In the genomic region with DNA sequence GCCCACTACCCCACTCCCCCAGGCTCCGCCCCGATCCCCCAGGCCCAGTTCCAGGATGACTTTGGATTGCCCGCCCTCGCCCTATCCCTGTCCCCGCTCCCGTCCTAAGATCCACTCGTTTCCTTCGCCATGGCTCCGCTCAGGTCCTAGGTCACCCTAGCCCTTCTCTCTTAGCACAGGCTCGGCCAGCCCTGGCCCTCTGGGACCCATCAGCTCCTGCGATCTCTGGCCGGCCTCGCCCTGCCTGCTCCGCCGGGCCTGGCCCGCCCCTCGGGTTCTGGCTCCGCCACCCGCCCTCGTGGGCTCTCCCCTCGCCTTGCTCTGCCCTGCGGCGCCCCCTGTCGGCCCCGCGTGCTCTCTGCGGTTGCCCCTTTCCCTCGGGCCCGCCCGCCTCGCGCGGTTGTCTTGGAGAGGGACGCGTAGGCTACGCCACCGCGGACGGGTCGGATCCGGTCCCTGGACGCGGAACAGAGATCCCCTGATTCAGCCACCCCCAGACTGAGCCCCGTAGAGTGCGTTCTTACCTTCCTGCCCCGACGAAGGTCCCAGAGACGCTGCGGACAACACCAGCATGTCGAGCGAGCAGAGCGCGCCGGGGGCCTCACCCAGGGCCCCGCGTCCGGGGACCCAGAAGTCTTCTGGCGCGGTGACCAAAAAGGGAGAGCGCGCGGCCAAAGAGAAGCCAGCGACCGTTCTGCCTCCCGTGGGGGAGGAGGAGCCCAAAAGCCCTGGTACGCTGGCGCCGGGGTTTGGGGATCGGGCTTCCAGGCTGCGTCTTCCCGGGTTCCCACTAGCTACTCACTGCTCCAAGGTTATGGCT, we compare ENCODE assay signal across 8 cellular contexts. TPM values are rescaled to one million over a fixed set of nuclear protein-coding genes. Genes with fewer than 3 reads are reported as not detected.
DNase-seq lines count a peak whose midpoint lies in the region; ATAC-seq and TF ChIP-seq lines count a peak whose summit lies in the region.

TSS of gene LRRC71 (plus strand) at position 400 of the 820 bp plus-strand sequence. CDS start at position 572, 172 bp downstream.

- no peaks in the 10 kb centered on the region for H3K9me3 ChIP-seq in SK-N-MC (ENCODE audit: low read depth, low read length)

- POLR2A ChIA-PET in BJ (lab: Charles Lee), result no interaction called here

- DNase-seq in BJ (ENCODE audit: low read depth) (no peak), SK-N-MC (ENCODE audit: low read depth, low spot score) (no peak), left cardiac atrium (peak; percentile 85), progenitor cell of endocrine pancreas (ENCODE audit: low spot score, unreplicated experiment) (peak; percentile 83), NCI-H2171 treated with DMSO at 0.1 percent for 48 hours (lab: John Stamatoyannopoulos, UW) (no peak)
- peak; percentile 84 for DNase-seq in activated naive CD8-positive, alpha-beta T cell treated with anti-CD3 and anti-CD28 coated beads, Interleukin-2, amount 50 U/mL, for 24 hours

- peaks cover 9% of the 10 kb centered on the region for H3K4me1 Mint-ChIP-seq in activated naive CD8-positive, alpha-beta T cell treated with anti-CD3 and anti-CD28 coated beads, Interleukin-2, amount 50 U/mL, for 24 hours
- peaks cover 3% of the 10 kb centered on the region for H3K4me1 Mint-ChIP-seq in progenitor cell of endocrine pancreas (ENCODE audit: low read depth)

- H3K4me3 ChIP-seq in BJ (ENCODE audit: low read depth, low read length), result no peak within 1 kb of the TSS
- peak within 1 kb of the TSS; percentile 69 for H3K4me3 ChIP-seq in SK-N-MC

- no peak within 1 kb of the TSS for H3K9ac ChIP-seq in SK-N-MC (ENCODE audit: insufficient read length)

- H3K9me3 Mint-ChIP-seq in activated naive CD8-positive, alpha-beta T cell treated with anti-CD3 and anti-CD28 coated beads, Interleukin-2, amount 50 U/mL, for 24 hours, result no peaks in the 10 kb centered on the region
- peaks cover 3% of the 10 kb centered on the region for H3K9me3 Mint-ChIP-seq in progenitor cell of endocrine pancreas (ENCODE audit: low read depth)

- no peak within 1 kb of the TSS for H3K27ac ChIP-seq in SK-N-MC

- ATAC-seq in HG03432 (IDR thresholded peaks at IDR 0.05; ENCODE audit: unreplicated experiment), result peak; percentile 48
- peak; percentile 86 for ATAC-seq in activated naive CD8-positive, alpha-beta T cell treated with anti-CD3 and anti-CD28 coated beads, Interleukin-2, amount 50 U/mL, for 24 hours
- ATAC-seq in left cardiac atrium, result peak; percentile 90 to 95
- no peak for ATAC-seq in HG02610 (IDR thresholded peaks at IDR 0.05; ENCODE audit: unreplicated experiment)

- no peak within 1 kb of the TSS for H3K27ac Mint-ChIP-seq in activated naive CD8-positive, alpha-beta T cell treated with anti-CD3 and anti-CD28 coated beads, Interleukin-2, amount 50 U/mL, for 24 hours
- H3K27ac Mint-ChIP-seq in progenitor cell of endocrine pancreas, result no peak within 1 kb of the TSS

- peak; percentile 84 for TF ChIP-seq CTCF in BJ (IDR thresholded peaks at IDR 0.05; ENCODE audit: insufficient read depth, low read depth, low read length)
- TF ChIP-seq CTCF in progenitor cell of endocrine pancreas (IDR thresholded peaks at IDR 0.05; ENCODE audit: unreplicated experiment), result peak; percentile 94

- CTCF ChIA-PET in BJ (lab: Yijun Ruan, JAX), result interaction anchor here (0.6 to 13.1 kb wide), 23 partner anchors 9 to 260 kb away, joined by 3 to 298 read pairs (median 3); partner anchors contain the start of genes METTL25B, NTRK1 and PEAR1

- H3K27me3 ChIP-seq in BJ (ENCODE audit: control insufficient read depth, insufficient read depth, low read length), result peaks cover 20% of the 10 kb centered on the region

- H3K36me3 Mint-ChIP-seq in activated naive CD8-positive, alpha-beta T cell treated with anti-CD3 and anti-CD28 coated beads, Interleukin-2, amount 50 U/mL, for 24 hours (ENCODE audit: low read depth), result no peaks in the 10 kb centered on the region
- H3K36me3 Mint-ChIP-seq in progenitor cell of endocrine pancreas (ENCODE audit: insufficient read depth), result no peaks in the 10 kb centered on the region

- no peak within 1 kb of the TSS for H3K4me3 Mint-ChIP-seq in activated naive CD8-positive, alpha-beta T cell treated with anti-CD3 and anti-CD28 coated beads, Interleukin-2, amount 50 U/mL, for 24 hours
- H3K4me3 Mint-ChIP-seq in progenitor cell of endocrine pancreas (ENCODE audit: low read depth), result peak within 1 kb of the TSS; percentile 32

- intact Hi-C loops in left cardiac atrium (cut with DNase I), result loop anchor here in 1 of 2 donors (2.0 kb wide), 1 partner anchor 28 kb away; the partner anchor contains the start of gene PEAR1

- peaks cover 75% of the 10 kb centered on the region for H3K27me3 Mint-ChIP-seq in activated naive CD8-positive, alpha-beta T cell treated with anti-CD3 and anti-CD28 coated beads, Interleukin-2, amount 50 U/mL, for 24 hours
- H3K27me3 Mint-ChIP-seq in progenitor cell of endocrine pancreas, result peaks cover 89% of the 10 kb centered on the region

- H3K36me3 ChIP-seq in BJ (ENCODE audit: control insufficient read depth, insufficient read depth, low read length) (no peaks in the 10 kb centered on the region; the same call in none of the 2 replicates), SK-N-MC (ENCODE audit: insufficient read depth, low read length) (no peaks in the 10 kb centered on the region)

RNA-seq across cellular contexts. Expression of gene LRRC71, which starts in this region (rescaled TPM):
- 0.75 and 1.2 TPM in 2 replicates for polyA plus RNA-seq in BJ (2011; rRNA removed)
- 0.66 and 0.72 TPM in 2 replicates for polyA minus RNA-seq in BJ (2011; rRNA and poly(A)+ RNA removed)
- total RNA-seq in left cardiac atrium, result not detected
- total RNA-seq in progenitor cell of endocrine pancreas, result not detected in 2 replicates

Comparison
In these comparisons a context has a peak if more than half of its experiments do, and no peak if none do; other contexts are left out.
1. Peak in DNase-seq and ATAC-seq in left cardiac atrium; RNA of the gene not detected or under 1 TPM.
2. Peak in DNase-seq in progenitor cell of endocrine pancreas; RNA of the gene not detected or under 1 TPM.